In genomic region chr4:183984561-183984960, GRCh38 we compare ENCODE assay signal across 23 cellular contexts.
A peak's percentile ranks its signal among the peaks of the same experiment; 100 is the strongest.
DNase-seq lines count a peak whose midpoint lies in the region; ATAC-seq, FAIRE-seq and TF ChIP-seq lines count a peak whose summit lies in the region.
"Had no signal": no experiment of that assay in that cellular context is flagged by ENCODE, and none has a peak within 500 bp of the region (broad histone marks: within the 10 kb centered on the region; RNA-seq: fewer than 3 reads in every experiment).

No MANE protein-coding gene starts in this region.

- no peak overlapping the region for H3K27ac Mint-ChIP-seq in astrocyte (ENCODE audit: unreplicated experiment)
- H3K27ac Mint-ChIP-seq: CD4-positive, alpha-beta memory T cell had no signal

- peak; percentile 60 for ATAC-seq in left ventricle myocardium superior

- H3K4me1 Mint-ChIP-seq in astrocyte (ENCODE audit: low read depth, unreplicated experiment), result no peaks in the 10 kb centered on the region
- H3K4me1 Mint-ChIP-seq: CD4-positive, alpha-beta memory T cell had no signal

- no peaks in the 10 kb centered on the region for H4K20me1 ChIP-seq in astrocyte (ENCODE audit: insufficient read depth, low read length)
- no peaks in the 10 kb centered on the region for H4K20me1 ChIP-seq in osteoblast (ENCODE audit: insufficient read depth, low read length)
- H4K20me1 ChIP-seq: BLaER1 had no signal

- H3K79me2 ChIP-seq in astrocyte (ENCODE audit: insufficient read depth, low read length) (no peaks in the 10 kb centered on the region), osteoblast (ENCODE audit: insufficient read depth, low read length) (no peaks in the 10 kb centered on the region)

- FAIRE-seq in astrocyte (lab: Jason Lieb, UNC), result no peak
- FAIRE-seq: G401.6, GM18507, H54, HTR-8/SVneo had no signal

- TF ChIP-seq EP300 in esophagus muscularis mucosa (IDR thresholded peaks at IDR 0.05), result no peak

- no peaks in the 10 kb centered on the region for H3K27me3 Mint-ChIP-seq in astrocyte (ENCODE audit: low read depth, unreplicated experiment)

- H3K4me3 ChIP-seq in astrocyte (ENCODE audit: insufficient read depth, low read depth, low read length) (no peak overlapping the region), osteoblast (ENCODE audit: insufficient read depth, low read length) (no peak overlapping the region), esophagus muscularis mucosa (no peak overlapping the region)
- H3K4me3 ChIP-seq: BLaER1 had no signal

- H3K9ac ChIP-seq in astrocyte (ENCODE audit: low read length), result no peak overlapping the region
- H3K9ac ChIP-seq: BLaER1 had no signal

- TF ChIP-seq CTCF in astrocyte (IDR thresholded peaks at IDR 0.05; ENCODE audit: insufficient read depth, low read depth, low read length), result no peak
- TF ChIP-seq CTCF in osteoblast (IDR thresholded peaks at IDR 0.05; ENCODE audit: extremely low read depth, low read depth, low read length), result no peak
- no peak for TF ChIP-seq CTCF in esophagus muscularis mucosa (IDR thresholded peaks at IDR 0.05)

- H3K4me2 ChIP-seq in astrocyte (ENCODE audit: low read length), result no peak overlapping the region
- H3K4me2 ChIP-seq in osteoblast (ENCODE audit: insufficient read depth, low read length), result no peak overlapping the region

- H3K27ac ChIP-seq in astrocyte (ENCODE audit: low read depth, low read length) (no peak overlapping the region), osteoblast (ENCODE audit: low read depth, low read length) (no peak overlapping the region), esophagus muscularis mucosa (replicated peaks in 1 of 4) (no peak overlapping the region)
- H3K27ac ChIP-seq: BLaER1, RWPE1 had no signal

- H3K36me3 ChIP-seq in astrocyte (ENCODE audit: insufficient read depth, low read length), result no peaks in the 10 kb centered on the region
- H3K36me3 ChIP-seq in osteoblast (ENCODE audit: insufficient read depth, low read length), result no peaks in the 10 kb centered on the region
- H3K36me3 ChIP-seq in esophagus muscularis mucosa, result no peaks in the 10 kb centered on the region
- H3K36me3 ChIP-seq: BLaER1 had no signal

- TF ChIP-seq POLR2A in esophagus muscularis mucosa (IDR thresholded peaks at IDR 0.05; ENCODE audit: low read depth), result no peak

- peak overlapping the region; percentile 45 for H2AFZ ChIP-seq in astrocyte (ENCODE audit: low read depth, low read length)
- H2AFZ ChIP-seq in osteoblast (ENCODE audit: low read length), result no peak overlapping the region

- no peaks in the 10 kb centered on the region for H3K36me3 Mint-ChIP-seq in astrocyte (ENCODE audit: low read depth, unreplicated experiment)
- H3K36me3 Mint-ChIP-seq: CD4-positive, alpha-beta memory T cell had no signal

- H3K27me3 ChIP-seq in astrocyte (ENCODE audit: insufficient read depth, low read length), result peaks cover 3% of the 10 kb centered on the region
- H3K27me3 ChIP-seq in osteoblast (ENCODE audit: insufficient read depth, low read length), result no peaks in the 10 kb centered on the region
- H3K27me3 ChIP-seq in esophagus muscularis mucosa, result no peaks in the 10 kb centered on the region
- H3K27me3 ChIP-seq: BLaER1 had no signal

- H3K9me3 ChIP-seq in astrocyte (ENCODE audit: insufficient read depth, low read depth, low read length) (no peaks in the 10 kb centered on the region), osteoblast (ENCODE audit: low read depth, low read length) (no peaks in the 10 kb centered on the region), esophagus muscularis mucosa (no peaks in the 10 kb centered on the region)
- H3K9me3 ChIP-seq: BLaER1 had no signal

- no peak overlapping the region for H3K4me3 Mint-ChIP-seq in astrocyte (ENCODE audit: unreplicated experiment)
- H3K4me3 Mint-ChIP-seq: CD4-positive, alpha-beta memory T cell had no signal

- intact Hi-C loops in left ventricle myocardium superior (cut with micrococcal nuclease), result no loop called here
- intact Hi-C loops in esophagus muscularis mucosa (cut with DNase I), result loop anchor here (10.0 kb wide), 1 partner anchor 540 kb away; the partner anchor contains the start of gene CDKN2AIP

- DNase-seq in astrocyte (ENCODE audit: low read depth) (no peak), globus pallidus (ENCODE audit: low spot score) (peak; percentile 59), left ventricle myocardium superior (peak; percentile 75), pons (ENCODE audit: low spot score) (peak; percentile 67), osteoblast (ENCODE audit: insufficient read length, low spot score, missing footprints) (no peak), esophagus muscularis mucosa (ENCODE audit: extremely low spot score) (no peak), mucosa of gallbladder (ENCODE audit: low spot score) (no peak), NCI-H1105 treated with DMSO at 0.1 percent for 48 hours (lab: John Stamatoyannopoulos, UW) (no peak)
- DNase-seq: CD4-positive, alpha-beta memory T cell; KG1; NCI-H1092 treated with DMSO at 0.1 percent for 48 hours; NCI-H146; NCI-H2029 treated with DMSO at 0.1 percent for 48 hours; NCI-H345; NCI-H524; NCI-H774; NK-92 treated with Interleukin-12 subunit alpha and Interleukin-12 subunit beta, amount 100 ng/mL, for 24 hours had no signal

- 76% methylated on average over 13 of the region's 13 CpGs for WGBS in esophagus muscularis mucosa

- H3K9me3 Mint-ChIP-seq in astrocyte (ENCODE audit: unreplicated experiment), result no peaks in the 10 kb centered on the region

- peaks cover 20% of the 10 kb centered on the region for H3K4me1 ChIP-seq in astrocyte (ENCODE audit: insufficient read depth, low read length)
- H3K4me1 ChIP-seq in osteoblast (ENCODE audit: insufficient read depth, low read length), result peaks cover 14% of the 10 kb centered on the region
- peaks cover 21 to 31% (median 24%) of the 10 kb centered on the region in 4 donors for H3K4me1 ChIP-seq in esophagus muscularis mucosa

Comparison
In these comparisons a context has a peak if more than half of its experiments do, and no peak if none do; other contexts are left out.
1. DNase-seq: peak in globus pallidus (single experiment), left ventricle myocardium superior (single experiment) and pons (single experiment); none in astrocyte (single experiment), osteoblast (single experiment), esophagus muscularis mucosa (single experiment), mucosa of gallbladder (single experiment) and NCI-H1105 treated with DMSO at 0.1 percent for 48 hours (single experiment).